36 cellular contexts compared by ENCODE assay signal in the genomic region with DNA sequence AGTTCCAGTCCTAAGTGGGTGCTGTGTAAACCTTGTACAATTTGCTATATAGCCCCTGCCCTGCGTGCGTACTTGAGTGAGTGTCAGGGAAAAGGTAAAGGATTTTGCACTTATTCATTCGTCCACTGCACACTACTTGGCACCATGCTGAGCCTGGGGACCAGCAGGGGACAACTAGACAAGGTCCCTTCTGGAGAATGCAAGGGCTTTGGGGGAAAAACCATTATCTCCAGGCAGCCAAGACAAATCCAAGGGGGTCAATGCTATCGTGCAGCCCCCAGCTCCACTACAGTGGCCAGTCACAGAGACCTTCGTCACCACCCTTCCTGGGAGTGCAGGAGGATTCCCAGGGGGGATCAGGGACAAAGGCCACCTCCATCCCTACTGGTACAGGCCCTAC. TPM values are rescaled to one million over a fixed set of nuclear protein-coding genes. Genes with fewer than 3 reads are reported as not detected.
"Had no signal": no experiment of that assay in that cellular context is flagged by ENCODE, and none has a peak within 500 bp of the region (broad histone marks: within the 10 kb centered on the region; RNA-seq: fewer than 3 reads in every experiment).

No MANE protein-coding gene starts in this region.

- DNase-seq: activated CD4-positive, alpha-beta memory T cell treated with anti-CD3 and anti-CD28 coated beads, Interleukin-2, amount 10 ng/mL, durations not matched to agents 7 days and 5 days; activated CD4-positive, alpha-beta T cell treated with anti-CD3 and anti-CD28 coated beads for 1 hour; activated CD4-positive, alpha-beta T cell treated with anti-CD3 and anti-CD28 coated beads for 48 hours; activated CD4-positive, CD25-positive, alpha-beta regulatory T cell; activated CD8-positive, alpha-beta memory T cell treated with anti-CD3 and anti-CD28 coated beads for 24 hours; activated CD8-positive, alpha-beta memory T cell treated with anti-CD3 and anti-CD28 coated beads, Interleukin-2, amount 10 ng/mL, durations not matched to agents 7 days and 5 days; activated CD8-positive, alpha-beta memory T cell treated with anti-CD3 and anti-CD28 coated beads, Interleukin-2, amount 50 U/mL, for 48 hours; activated gamma-delta T cell; activated naive CD4-positive, alpha-beta T cell treated with Interleukin-2 at 50 U/mL for 16 hours; activated T-cell treated with anti-CD3 and anti-CD28 coated beads, Interleukin-2, amount 50 U/mL, for 48 hours; anterior cingulate cortex; central memory CD4-positive, alpha-beta T cell; Kasumi-1; KG1; MG63; NCI-H1048; NCI-H1105 treated with DMSO at 0.1 percent for 48 hours; NCI-H1436 treated with DMSO at 0.1 percent for 48 hours; NCI-H187; NCI-H2029 treated with DMSO at 0.1 percent for 48 hours; NCI-H2107; NCI-H2171; NCI-H510A; NCI-H526; NCI-H748 treated with DMSO at 0.1 percent for 48 hours; NK-92 treated with Interleukin-12 subunit alpha and Interleukin-12 subunit beta, amount 100 ng/mL, for 24 hours; PC-3; Right ventricle myocardium superior; SW 1271; T-helper 1 cell; T-helper 2 cell; T-helper 9 cell had no signal

- H3K4me3 ChIP-seq: MG63, Peyer's patch had no signal

- H3K36me3 ChIP-seq: MG63, Peyer's patch had no signal

- H3K9me3 ChIP-seq: MG63 had no signal

- H3K27ac ChIP-seq: Peyer's patch, RWPE1, VCaP had no signal

- H3K27me3 ChIP-seq: MG63 had no signal

RNA-seq across cellular contexts. Expression of a gene that starts 39.7 kb away (rescaled TPM):
- total RNA-seq: activated CD4-positive, alpha-beta memory T cell treated with anti-CD3 and anti-CD28 coated beads, Interleukin-2, amount 10 ng/mL, durations not matched to agents 7 days and 5 days; bronchial epithelial cell; PC-3; Peyer's patch; Right ventricle myocardium superior had no signal
